ENCODE assay signal across 12 cellular contexts in the genomic region with DNA sequence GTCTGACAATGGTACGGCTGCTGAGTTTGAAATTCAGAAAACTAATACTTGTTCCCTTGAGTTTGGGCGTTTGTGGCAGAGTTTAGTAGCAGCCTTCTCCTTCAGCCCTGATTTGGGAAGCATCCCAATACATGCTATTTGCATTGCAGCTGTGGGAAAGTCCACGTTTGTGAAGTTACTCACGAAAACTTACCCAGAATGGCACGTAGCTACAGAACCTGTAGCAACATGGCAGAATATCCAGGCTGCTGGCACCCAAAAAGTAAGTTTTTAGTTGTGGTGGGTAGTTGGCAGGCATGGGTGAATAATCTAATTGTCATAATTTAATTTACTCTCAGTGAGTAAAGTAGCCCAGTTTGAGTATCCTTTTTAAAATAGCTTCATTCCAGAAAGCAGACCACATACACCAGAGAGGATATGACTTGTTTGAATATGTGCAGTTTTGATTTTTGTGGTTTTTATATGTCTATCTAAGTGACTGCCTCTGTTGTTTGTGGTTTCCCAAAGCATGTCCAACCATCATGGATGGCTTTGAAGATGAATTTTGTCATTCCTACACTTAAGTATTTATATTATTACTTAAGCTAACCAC. TPM values are rescaled to one million over a fixed set of nuclear protein-coding genes. Genes with fewer than 3 reads are reported as not detected.
DNase-seq lines count a peak whose midpoint lies in the region; ATAC-seq and TF ChIP-seq lines count a peak whose summit lies in the region.
"Had no signal": no experiment of that assay in that cellular context is flagged by ENCODE, and none has a peak within 500 bp of the region (broad histone marks: within the 10 kb centered on the region; RNA-seq: fewer than 3 reads in every experiment).

No MANE protein-coding gene starts in this region.

- ATAC-seq in Right ventricle myocardium inferior: no peak
- ATAC-seq in activated T-cell treated with anti-CD3 and anti-CD28 coated beads, Interleukin-2, amount 50 U/mL, for 72 hours (replicated peaks in 1 of 2): peak; percentile 93 to 94

- intact Hi-C loops in left ventricle myocardium inferior (cut with micrococcal nuclease): no loop called here
- intact Hi-C loops in Right ventricle myocardium inferior (cut with DNase I): no loop called here
- intact Hi-C loops in posterior cingulate gyrus (cut with DNase I): no loop called here

- no peak overlapping the region for H3K27ac Mint-ChIP-seq in activated T-cell treated with anti-CD3 and anti-CD28 coated beads, Interleukin-2, amount 50 U/mL, for 72 hours

- H3K4me1 Mint-ChIP-seq in activated T-cell treated with anti-CD3 and anti-CD28 coated beads, Interleukin-2, amount 50 U/mL, for 72 hours (ENCODE audit: low read depth): peaks cover 81% of the 10 kb centered on the region

- no peaks in the 10 kb centered on the region for H3K27me3 Mint-ChIP-seq in activated T-cell treated with anti-CD3 and anti-CD28 coated beads, Interleukin-2, amount 50 U/mL, for 72 hours (ENCODE audit: low read depth)

- H3K36me3 ChIP-seq in left ventricle myocardium inferior: peaks cover 11% of the 10 kb centered on the region

- H3K27me3 ChIP-seq in left ventricle myocardium inferior (ENCODE audit: low read depth): no peaks in the 10 kb centered on the region

- H3K4me1 ChIP-seq in left ventricle myocardium inferior: peaks cover 34% of the 10 kb centered on the region

- H3K4me3 Mint-ChIP-seq in activated T-cell treated with anti-CD3 and anti-CD28 coated beads, Interleukin-2, amount 50 U/mL, for 72 hours: peak overlapping the region in 1 of 2 donors; percentile 54

- H3K36me3 Mint-ChIP-seq in activated T-cell treated with anti-CD3 and anti-CD28 coated beads, Interleukin-2, amount 50 U/mL, for 72 hours (ENCODE audit: insufficient read depth in 2 of 2): peaks cover 0 to 26% of the 10 kb centered on the region in 2 donors

- no peaks in the 10 kb centered on the region for H3K9me3 Mint-ChIP-seq in activated T-cell treated with anti-CD3 and anti-CD28 coated beads, Interleukin-2, amount 50 U/mL, for 72 hours

- H3K27ac ChIP-seq in left ventricle myocardium inferior (replicated peaks): peak overlapping the region; percentile 6
- H3K27ac ChIP-seq: parathyroid adenoma had no signal

- H3K4me3 ChIP-seq in left ventricle myocardium inferior (no peak overlapping the region), fibroblast of the aortic adventitia (ENCODE audit: low read depth, low read length) (no peak overlapping the region)

- no peak for TF ChIP-seq CTCF in left ventricle myocardium inferior (IDR thresholded peaks at IDR 0.05; ENCODE audit: borderline replicate concordance)
- no peak for TF ChIP-seq CTCF in fibroblast of the aortic adventitia (IDR thresholded peaks at IDR 0.05; ENCODE audit: insufficient read depth, low read length)

- no peaks in the 10 kb centered on the region for H3K9me3 ChIP-seq in left ventricle myocardium inferior (replicated peaks)

- DNase-seq in left ventricle myocardium inferior (no peak), Right ventricle myocardium inferior (ENCODE audit: missing footprints) (no peak), fibroblast of the aortic adventitia (ENCODE audit: low read depth) (peak; percentile 46), GF-D8 (lab: John Stamatoyannopoulos, UW) (no peak), 8988T (no peak), posterior cingulate gyrus (no peak), NCI-H146 treated with DMSO at 0.1 percent for 48 hours (lab: John Stamatoyannopoulos, UW; ENCODE audit: unreplicated experiment) (no peak)
- peak; percentile 11 to 29 for DNase-seq in activated T-cell treated with anti-CD3 and anti-CD28 coated beads, Interleukin-2, amount 50 U/mL, for 72 hours
- DNase-seq: effector memory CD4-positive, alpha-beta T cell; left cardiac atrium had no signal

RNA-seq across cellular contexts. Expression of gene DGUOK, which starts 12.2 kb away (rescaled TPM):
- total RNA-seq in left ventricle myocardium inferior (21.9 TPM), Right ventricle myocardium inferior (17.9 TPM), fibroblast of the aortic adventitia (ENCODE audit: low replicate concordance) (15.3 and 57.7 TPM in 2 replicates)
- 100 to 1,000 TPM; 110 to 119 TPM for total RNA-seq in activated T-cell treated with anti-CD3 and anti-CD28 coated beads, Interleukin-2, amount 50 U/mL, for 72 hours

RNA-seq across cellular contexts. Expression of gene TET3, which starts 45.9 kb away (rescaled TPM):
- total RNA-seq in left ventricle myocardium inferior: 2.3 TPM
- total RNA-seq in Right ventricle myocardium inferior: 2.6 TPM
- 10 to 100 TPM; 18.6 to 19.7 TPM for total RNA-seq in activated T-cell treated with anti-CD3 and anti-CD28 coated beads, Interleukin-2, amount 50 U/mL, for 72 hours
- 2.4 and 6.1 TPM in 2 replicates for total RNA-seq in fibroblast of the aortic adventitia (ENCODE audit: low replicate concordance)

RNA-seq across cellular contexts. Expression of gene ACTG2, which starts 46.0 kb away (rescaled TPM):
- total RNA-seq in left ventricle myocardium inferior (1.6 TPM), Right ventricle myocardium inferior (1.9 TPM), fibroblast of the aortic adventitia (ENCODE audit: low replicate concordance) (2.4 TPM in 1 of 2 replicates, not detected in the other)
- under 1 TPM in 1 of 2 donors, not detected in 1; 0.22 TPM for total RNA-seq in activated T-cell treated with anti-CD3 and anti-CD28 coated beads, Interleukin-2, amount 50 U/mL, for 72 hours
- total RNA-seq: T-helper 2 cell treated with Interferon-gamma antibody and Interleukin-4, amounts not matched to agents 100 ng/mL and 5 ng/mL, for 36 hours had no signal

Comparison
In these comparisons a context has a peak if more than half of its experiments do, and no peak if none do; other contexts are left out.
1. DNase-seq: peak in activated T-cell treated with anti-CD3 and anti-CD28 coated beads, Interleukin-2, amount 50 U/mL, for 72 hours (2 of 2) and fibroblast of the aortic adventitia (single experiment); none in left ventricle myocardium inferior (single experiment), Right ventricle myocardium inferior (single experiment), GF-D8 (single experiment), 8988T (single experiment), posterior cingulate gyrus (0 of 10) and NCI-H146 treated with DMSO at 0.1 percent for 48 hours (single experiment).